ENCODE assay signal across 8 cellular contexts in genomic region chr1:174217787-174218574, GRCh38. TPM values are rescaled to one million over a fixed set of nuclear protein-coding genes. Genes with fewer than 3 reads are reported as not detected.
A peak's percentile ranks its signal among the peaks of the same experiment; 100 is the strongest.
DNase-seq lines count a peak whose midpoint lies in the region; ATAC-seq and TF ChIP-seq lines count a peak whose summit lies in the region.

No MANE protein-coding gene starts in this region.

- peaks cover 12% of the 10 kb centered on the region for H3K36me3 ChIP-seq in right atrium auricular region

- peak; percentile 84 for TF ChIP-seq CTCF in activated CD8-positive, alpha-beta T cell treated with anti-CD3 and anti-CD28 coated beads for 36 hours (IDR thresholded peaks at IDR 0.05)
- peak; percentile 53 to 80 for TF ChIP-seq CTCF in right atrium auricular region (IDR thresholded peaks at IDR 0.05)

- no peak overlapping the region for H3K27ac Mint-ChIP-seq in activated CD8-positive, alpha-beta T cell treated with anti-CD3 and anti-CD28 coated beads for 36 hours
- no peak overlapping the region for H3K27ac Mint-ChIP-seq in stimulated activated naive B cell treated with anti-CD40 and anti-IgM and Interleukin-4, amounts not matched to agents 10 μg/mL and 1 μg/mL and 100 μg/mL, for 72 hours

- ATAC-seq in GM18909 (IDR thresholded peaks at IDR 0.05; ENCODE audit: poor library complexity, unreplicated experiment) = peak; percentile 52
- peak; percentile 72 for ATAC-seq in activated CD8-positive, alpha-beta T cell treated with anti-CD3 and anti-CD28 coated beads for 36 hours
- ATAC-seq in stimulated activated naive B cell treated with anti-CD40 and anti-IgM and Interleukin-4, amounts not matched to agents 10 μg/mL and 1 μg/mL and 100 μg/mL, for 72 hours (replicated peaks) = peak; percentile 50 to 75

- intact Hi-C loops in activated CD8-positive, alpha-beta T cell treated with anti-CD3 and anti-CD28 coated beads for 36 hours (cut with micrococcal nuclease) = no loop called here

- H3K4me3 Mint-ChIP-seq in activated CD8-positive, alpha-beta T cell treated with anti-CD3 and anti-CD28 coated beads for 36 hours = no peak overlapping the region
- H3K4me3 Mint-ChIP-seq in stimulated activated naive B cell treated with anti-CD40 and anti-IgM and Interleukin-4, amounts not matched to agents 10 μg/mL and 1 μg/mL and 100 μg/mL, for 72 hours = no peak overlapping the region

- POLR2A ChIA-PET in activated CD8-positive, alpha-beta T cell treated with anti-CD3 and anti-CD28 coated beads for 36 hours (lab: Charles Lee) = no interaction called here

- peak overlapping the region; percentile 25 to 62 for H3K27ac ChIP-seq in right atrium auricular region

- H3K9me3 Mint-ChIP-seq in activated CD8-positive, alpha-beta T cell treated with anti-CD3 and anti-CD28 coated beads for 36 hours = peaks cover 10% of the 10 kb centered on the region
- H3K9me3 Mint-ChIP-seq in stimulated activated naive B cell treated with anti-CD40 and anti-IgM and Interleukin-4, amounts not matched to agents 10 μg/mL and 1 μg/mL and 100 μg/mL, for 72 hours = peaks cover 2 to 6% of the 10 kb centered on the region in 2 donors

- H3K9me3 ChIP-seq in right atrium auricular region = peaks cover 0 to 9% of the 10 kb centered on the region in 2 donors

- peaks cover 0 to 10% of the 10 kb centered on the region in 2 donors for H3K4me1 ChIP-seq in right atrium auricular region

- H3K27me3 Mint-ChIP-seq in activated CD8-positive, alpha-beta T cell treated with anti-CD3 and anti-CD28 coated beads for 36 hours = no peaks in the 10 kb centered on the region
- H3K27me3 Mint-ChIP-seq in stimulated activated naive B cell treated with anti-CD40 and anti-IgM and Interleukin-4, amounts not matched to agents 10 μg/mL and 1 μg/mL and 100 μg/mL, for 72 hours = no peaks in the 10 kb centered on the region

- no peaks in the 10 kb centered on the region for H3K27me3 ChIP-seq in right atrium auricular region

- peaks cover 4% of the 10 kb centered on the region for H3K4me1 Mint-ChIP-seq in activated CD8-positive, alpha-beta T cell treated with anti-CD3 and anti-CD28 coated beads for 36 hours (ENCODE audit: low read depth)
- H3K4me1 Mint-ChIP-seq in stimulated activated naive B cell treated with anti-CD40 and anti-IgM and Interleukin-4, amounts not matched to agents 10 μg/mL and 1 μg/mL and 100 μg/mL, for 72 hours = peaks cover 10 to 27% of the 10 kb centered on the region in 2 donors

- H3K36me3 Mint-ChIP-seq in activated CD8-positive, alpha-beta T cell treated with anti-CD3 and anti-CD28 coated beads for 36 hours (ENCODE audit: low read depth) = peaks cover 13% of the 10 kb centered on the region
- peaks cover 11 to 19% of the 10 kb centered on the region in 2 donors for H3K36me3 Mint-ChIP-seq in stimulated activated naive B cell treated with anti-CD40 and anti-IgM and Interleukin-4, amounts not matched to agents 10 μg/mL and 1 μg/mL and 100 μg/mL, for 72 hours

- DNase-seq in COLO829 (ENCODE audit: low spot score) (peak; percentile 40), NAMALWA (ENCODE audit: low spot score) (peak; percentile 87), right atrium auricular region (ENCODE audit: low spot score) (no peak), activated gamma-delta T cell (lab: John Stamatoyannopoulos, UW) (no peak)
- DNase-seq in activated CD8-positive, alpha-beta T cell treated with anti-CD3 and anti-CD28 coated beads for 36 hours = no peak
- no peak for DNase-seq in stimulated activated naive B cell treated with anti-CD40 and anti-IgM and Interleukin-4, amounts not matched to agents 10 μg/mL and 1 μg/mL and 100 μg/mL, for 72 hours
- DNase-seq in activated CD4-positive, CD25-positive, alpha-beta regulatory T cell treated with anti-CD3 and anti-CD28 coated beads, Interleukin-2, amount 50 U/mL, for 72 hours = no peak

- CTCF ChIA-PET in activated CD8-positive, alpha-beta T cell treated with anti-CD3 and anti-CD28 coated beads for 36 hours (lab: Charles Lee) = interaction anchor here (0.6 to 3.1 kb wide), 25 partner anchors 9 to 788 kb away, joined by 3 to 17 read pairs (median 4); partner anchors contain the start of gene ZBTB37

- H3K4me3 ChIP-seq in right atrium auricular region = no peak overlapping the region

RNA-seq across cellular contexts. Expression of gene RABGAP1L, which starts 58.7 kb away (rescaled TPM):
- 10 to 100 TPM; 26.9 to 29.4 TPM for total RNA-seq in activated CD8-positive, alpha-beta T cell treated with anti-CD3 and anti-CD28 coated beads for 36 hours
- total RNA-seq in right atrium auricular region = 100 to 1,000 TPM; 148 to 174 TPM

Comparison
In these comparisons a context has a peak if more than half of its experiments do, and no peak if none do; other contexts are left out.
1. DNase-seq: peak in COLO829 (single experiment) and NAMALWA (single experiment); none in activated CD8-positive, alpha-beta T cell treated with anti-CD3 and anti-CD28 coated beads for 36 hours (single experiment), right atrium auricular region (single experiment), stimulated activated naive B cell treated with anti-CD40 and anti-IgM and Interleukin-4, amounts not matched to agents 10 μg/mL and 1 μg/mL and 100 μg/mL, for 72 hours (single experiment), activated gamma-delta T cell (single experiment) and activated CD4-positive, CD25-positive, alpha-beta regulatory T cell treated with anti-CD3 and anti-CD28 coated beads, Interleukin-2, amount 50 U/mL, for 72 hours (single experiment).
2. RNA of gene RABGAP1L, which starts 58.7 kb away (total RNA-seq): 148 to 174 TPM in right atrium auricular region; 26.9 to 29.4 TPM in activated CD8-positive, alpha-beta T cell treated with anti-CD3 and anti-CD28 coated beads for 36 hours; every median in the first group is over 4 times any median in the second.
3. Peak in every context shown above with its lines, with median percentiles within 50 percentile points of each other: ATAC-seq.